ENCODE assay signal across 2 cellular contexts in genomic region chr15:58505581-58505980, GRCh38.
TF ChIP-seq lines count a peak whose summit lies in the region.

No MANE protein-coding gene starts in this region.

TF ChIP-seq in IMR-90, 13 proteins besides CTCF, POLR2A, EP300 and RAD21 (continued from another document):
- TF ChIP-seq RFX5 (IDR thresholded peaks at IDR 0.05; ENCODE audit: low read depth, low read length) (no peak), BHLHE40 (IDR thresholded peaks at IDR 0.05; ENCODE audit: low read depth, low read length) (no peak), ELK1 (IDR thresholded peaks at IDR 0.05; ENCODE audit: borderline replicate concordance, low read depth, low read length) (no peak)

TF ChIP-seq in GM23338, 12 proteins besides CTCF, POLR2A, EP300 and RAD21:
- no peak for TF ChIP-seq ZNF462 (CRISPR knock-in tag; IDR thresholded peaks at IDR 0.05)
- no peak for TF ChIP-seq NANOG (IDR thresholded peaks at IDR 0.05; ENCODE audit: borderline replicate concordance)
- TF ChIP-seq STAT1 (IDR thresholded peaks at IDR 0.05; ENCODE audit: unreplicated experiment) = no peak
- TF ChIP-seq POLR2AphosphoS5 (IDR thresholded peaks at IDR 0.05; ENCODE audit: low read depth) = no peak
- TF ChIP-seq REST (IDR thresholded peaks at IDR 0.05; ENCODE audit: unreplicated experiment) = no peak
- TF ChIP-seq JUNB (IDR thresholded peaks at IDR 0.05; ENCODE audit: unreplicated experiment) = no peak
- TF ChIP-seq ZNF331 (CRISPR knock-in tag; IDR thresholded peaks at IDR 0.05; ENCODE audit: low read depth) = no peak
- no peak for TF ChIP-seq EZH2phosphoT487 (IDR thresholded peaks at IDR 0.05; ENCODE audit: unreplicated experiment)
- no peak for TF ChIP-seq ETS1 (IDR thresholded peaks at IDR 0.05)
TF ChIP-seq in GM23338: peak in this region for 0.
